In the genomic region with DNA sequence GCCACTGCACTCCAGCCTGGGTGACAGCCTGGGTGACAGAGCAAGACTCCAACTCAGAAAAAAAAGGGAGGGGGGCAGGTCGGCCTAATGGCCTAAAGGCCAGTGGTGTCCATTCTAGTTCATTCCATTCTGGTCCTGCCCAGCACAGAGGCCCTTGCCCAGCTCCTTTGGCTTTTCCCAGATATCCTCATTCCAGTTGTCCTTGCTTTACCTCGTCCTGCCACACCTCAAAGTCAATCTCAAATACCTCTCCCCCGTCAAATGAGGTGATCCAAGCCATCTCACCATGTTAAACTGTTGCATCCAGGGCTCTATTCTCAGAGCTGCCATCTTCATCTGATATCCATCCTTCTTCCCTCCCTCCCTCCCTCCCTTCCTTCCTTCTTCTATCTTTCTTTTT, we compare ENCODE assay signal across 25 cellular contexts. TPM values are rescaled to one million over a fixed set of nuclear protein-coding genes. Genes with fewer than 3 reads are reported as not detected.
DNase-seq lines count a peak whose midpoint lies in the region; ATAC-seq and TF ChIP-seq lines count a peak whose summit lies in the region.
"Had no signal": no experiment of that assay in that cellular context is flagged by ENCODE, and none has a peak within 500 bp of the region (broad histone marks: within the 10 kb centered on the region; RNA-seq: fewer than 3 reads in every experiment).

No MANE protein-coding gene starts in this region.

- H3K9me2 ChIP-seq in PC-3 (replicated peaks; ENCODE audit: low read length) = no peaks in the 10 kb centered on the region

- no peaks in the 10 kb centered on the region for H3K27me3 ChIP-seq in PC-3 (ENCODE audit: low read length)
- H3K27me3 ChIP-seq in effector memory CD4-positive, alpha-beta T cell (replicated peaks; ENCODE audit: control insufficient read depth, insufficient read depth, low read length, poor library complexity, severe bottlenecking) = no peaks in the 10 kb centered on the region
- H3K27me3 ChIP-seq: breast epithelium, colonic mucosa, ovary, upper lobe of right lung had no signal

- no peaks in the 10 kb centered on the region for H4K20me1 ChIP-seq in PC-3 (ENCODE audit: low read length)

- intact Hi-C loops in activated CD4-positive, alpha-beta T cell treated with anti-CD3 and anti-CD28 coated beads for 36 hours (cut with DNase I, micrococcal nuclease) = no loop called here
- intact Hi-C loops in activated T-helper 2 cell treated with anti-CD3 and anti-CD28 coated beads, Interferon-gamma antibody, Interleukin-2, Interleukin-4, amounts not matched to agents 10 μg/mL and 5 μg/mL and 100 μg/mL, durations not matched to agents 14 hours and 24 hours and 36 hours (cut with micrococcal nuclease) = no loop called here
- intact Hi-C loops in PC-3 (cut with micrococcal nuclease) = no loop called here

- no peak overlapping the region for H3K4me3 ChIP-seq in PC-3 (ENCODE audit: low read length)
- H3K4me3 ChIP-seq in effector memory CD4-positive, alpha-beta T cell (ENCODE audit: insufficient read depth, low read depth, low read length, poor library complexity, severe bottlenecking) = no peak overlapping the region
- H3K4me3 ChIP-seq: breast epithelium, colonic mucosa, ovary, upper lobe of right lung had no signal

- H3K27me3 Mint-ChIP-seq in activated CD4-positive, alpha-beta T cell treated with anti-CD3 and anti-CD28 coated beads for 36 hours = no peaks in the 10 kb centered on the region
- H3K27me3 Mint-ChIP-seq in activated T-helper 2 cell treated with anti-CD3 and anti-CD28 coated beads, Interferon-gamma antibody, Interleukin-2, Interleukin-4, amounts not matched to agents 10 μg/mL and 5 μg/mL and 100 μg/mL, durations not matched to agents 14 hours and 24 hours and 36 hours (ENCODE audit: low read depth) = no peaks in the 10 kb centered on the region
- no peaks in the 10 kb centered on the region for H3K27me3 Mint-ChIP-seq in naive thymus-derived CD8-positive, alpha-beta T cell

- H2AFZ ChIP-seq in PC-3 (ENCODE audit: low read length) = no peak overlapping the region

- TF ChIP-seq CTCF in PC-3 (conservative IDR thresholded peaks at IDR 0.05; ENCODE audit: low read depth, low read length) = no peak

- no peaks in the 10 kb centered on the region for H3F3A ChIP-seq in PC-3 (ENCODE audit: low read length, unreplicated experiment)

- H3K4me1 ChIP-seq in PC-3 (ENCODE audit: insufficient read depth, low read length) = no peaks in the 10 kb centered on the region
- H3K4me1 ChIP-seq in effector memory CD4-positive, alpha-beta T cell (ENCODE audit: control insufficient read depth, insufficient read depth, low read length, poor library complexity, severe bottlenecking) = peaks cover 22% of the 10 kb centered on the region
- H3K4me1 ChIP-seq: breast epithelium, colonic mucosa, upper lobe of right lung had no signal

- peak; percentile 24 for DNase-seq in activated CD4-positive, alpha-beta T cell treated with anti-CD3 and anti-CD28 coated beads for 36 hours
- no peak for DNase-seq in activated CD4-positive, alpha-beta T cell treated with anti-CD3 and anti-CD28 coated beads, Interleukin-2, amount 50 U/mL, for 1 hour
- DNase-seq in activated T-helper 2 cell treated with anti-CD3 and anti-CD28 coated beads, Interferon-gamma antibody, Interleukin-2, Interleukin-4, amounts not matched to agents 10 μg/mL and 5 μg/mL and 100 μg/mL, durations not matched to agents 14 hours and 24 hours and 36 hours (ENCODE audit: low spot score) = no peak
- peak in 1 of 10 donors; percentile 27 for DNase-seq in naive thymus-derived CD8-positive, alpha-beta T cell
- DNase-seq in GM19240 (ENCODE audit: insufficient read length, low spot score) (no peak), PC-3 (no peak)
- DNase-seq in effector memory CD4-positive, alpha-beta T cell = no peak
- DNase-seq: 8988T; colonic mucosa; endodermal cell; GOT3; kidney glomerular epithelial cell; mammary epithelial cell; NCI-H1105; NCI-H2029 treated with DMSO at 0.1 percent for 48 hours; NCI-H226; NCI-H774; ovary; right cardiac atrium; stimulated activated CD4-positive, alpha-beta T cell treated with anti-CD3 and anti-CD28 coated beads, Interleukin-4, amount 100 ng/mL, for 4 hours; upper lobe of right lung had no signal

- H3K4me3 Mint-ChIP-seq in activated CD4-positive, alpha-beta T cell treated with anti-CD3 and anti-CD28 coated beads for 36 hours = peak overlapping the region; percentile 87
- H3K4me3 Mint-ChIP-seq in activated T-helper 2 cell treated with anti-CD3 and anti-CD28 coated beads, Interferon-gamma antibody, Interleukin-2, Interleukin-4, amounts not matched to agents 10 μg/mL and 5 μg/mL and 100 μg/mL, durations not matched to agents 14 hours and 24 hours and 36 hours (ENCODE audit: low read depth) = peak overlapping the region; percentile 96
- peak overlapping the region; percentile 90 to 100 (median 96) for H3K4me3 Mint-ChIP-seq in naive thymus-derived CD8-positive, alpha-beta T cell
- H3K4me3 Mint-ChIP-seq: endodermal cell had no signal

- no peaks in the 10 kb centered on the region for H3K79me2 ChIP-seq in PC-3 (ENCODE audit: low read length)

- peaks cover 67% of the 10 kb centered on the region for H3K4me1 Mint-ChIP-seq in activated CD4-positive, alpha-beta T cell treated with anti-CD3 and anti-CD28 coated beads for 36 hours
- H3K4me1 Mint-ChIP-seq in activated T-helper 2 cell treated with anti-CD3 and anti-CD28 coated beads, Interferon-gamma antibody, Interleukin-2, Interleukin-4, amounts not matched to agents 10 μg/mL and 5 μg/mL and 100 μg/mL, durations not matched to agents 14 hours and 24 hours and 36 hours (ENCODE audit: low read depth) = peaks cover 52% of the 10 kb centered on the region
- peaks cover 31 to 85% (median 72%) of the 10 kb centered on the region in 4 donors for H3K4me1 Mint-ChIP-seq in naive thymus-derived CD8-positive, alpha-beta T cell
- H3K4me1 Mint-ChIP-seq: endodermal cell had no signal

- H3K4me2 ChIP-seq in PC-3 (ENCODE audit: low read length) = no peak overlapping the region

- no peak for ATAC-seq in activated CD4-positive, alpha-beta T cell treated with anti-CD3 and anti-CD28 coated beads for 36 hours
- no peak for ATAC-seq in naive thymus-derived CD8-positive, alpha-beta T cell
- ATAC-seq in PC-3 = no peak
- ATAC-seq: right cardiac atrium, Right ventricle myocardium inferior, upper lobe of right lung had no signal

- H3K9me3 Mint-ChIP-seq in activated CD4-positive, alpha-beta T cell treated with anti-CD3 and anti-CD28 coated beads for 36 hours (ENCODE audit: low read depth) = no peaks in the 10 kb centered on the region
- H3K9me3 Mint-ChIP-seq in activated T-helper 2 cell treated with anti-CD3 and anti-CD28 coated beads, Interferon-gamma antibody, Interleukin-2, Interleukin-4, amounts not matched to agents 10 μg/mL and 5 μg/mL and 100 μg/mL, durations not matched to agents 14 hours and 24 hours and 36 hours = no peaks in the 10 kb centered on the region
- H3K9me3 Mint-ChIP-seq in naive thymus-derived CD8-positive, alpha-beta T cell = no peaks in the 10 kb centered on the region

- H3K27ac Mint-ChIP-seq in activated CD4-positive, alpha-beta T cell treated with anti-CD3 and anti-CD28 coated beads for 36 hours = peak overlapping the region; percentile 1
- peak overlapping the region; percentile 81 for H3K27ac Mint-ChIP-seq in activated T-helper 2 cell treated with anti-CD3 and anti-CD28 coated beads, Interferon-gamma antibody, Interleukin-2, Interleukin-4, amounts not matched to agents 10 μg/mL and 5 μg/mL and 100 μg/mL, durations not matched to agents 14 hours and 24 hours and 36 hours
- H3K27ac Mint-ChIP-seq in naive thymus-derived CD8-positive, alpha-beta T cell = peak overlapping the region; percentile 91 to 100 (median 97)
- H3K27ac Mint-ChIP-seq: endodermal cell had no signal

- POLR2A ChIA-PET in activated CD4-positive, alpha-beta T cell treated with anti-CD3 and anti-CD28 coated beads for 36 hours (lab: Charles Lee) = interaction anchor here (0.6 to 3.4 kb wide), 3 partner anchors 13 to 133 kb away, joined by 4 to 49 read pairs (median 5); partner anchors contain the start of gene PIK3CD
- POLR2A ChIA-PET in naive thymus-derived CD8-positive, alpha-beta T cell (lab: Charles Lee) = interaction anchor here (1.0 to 28.5 kb wide), 4 partner anchors 28 to 230 kb away, joined by 3 to 1921 read pairs (median 698); partner anchors contain the start of gene PIK3CD
- POLR2A ChIA-PET in PC-3 (lab: Charles Lee; ENCODE audit: unreplicated experiment) = no interaction called here

- H3K36me3 ChIP-seq in KOPT-K1 (ENCODE audit: insufficient read depth, low read length) (peaks cover 40% of the 10 kb centered on the region), PC-3 (ENCODE audit: low read depth, low read length) (no peaks in the 10 kb centered on the region)
- peaks cover 3% of the 10 kb centered on the region for H3K36me3 ChIP-seq in effector memory CD4-positive, alpha-beta T cell (ENCODE audit: control insufficient read depth, insufficient read depth, low read length)
- H3K36me3 ChIP-seq: breast epithelium, colonic mucosa, ovary, upper lobe of right lung had no signal

- peaks cover 60% of the 10 kb centered on the region for H3K36me3 Mint-ChIP-seq in activated CD4-positive, alpha-beta T cell treated with anti-CD3 and anti-CD28 coated beads for 36 hours (ENCODE audit: low read depth)
- peaks cover 66% of the 10 kb centered on the region for H3K36me3 Mint-ChIP-seq in activated T-helper 2 cell treated with anti-CD3 and anti-CD28 coated beads, Interferon-gamma antibody, Interleukin-2, Interleukin-4, amounts not matched to agents 10 μg/mL and 5 μg/mL and 100 μg/mL, durations not matched to agents 14 hours and 24 hours and 36 hours (ENCODE audit: low read depth)
- H3K36me3 Mint-ChIP-seq in naive thymus-derived CD8-positive, alpha-beta T cell = peaks cover 6 to 48% (median 10%) of the 10 kb centered on the region in 3 donors

- CTCF ChIA-PET in activated CD4-positive, alpha-beta T cell treated with anti-CD3 and anti-CD28 coated beads for 36 hours (lab: Charles Lee) = interaction anchor here (0.6 to 6.5 kb wide), 4 partner anchors 22 to 236 kb away, joined by 3 to 100 read pairs (median 4); partner anchors contain the start of gene PIK3CD
- CTCF ChIA-PET in PC-3 (lab: Charles Lee) = no interaction called here

- BruUV-seq in PC-3 (replicated peaks; lab: Mats Ljungman, UMichigan) = no TSS peak

- no peaks in the 10 kb centered on the region for H3K9me3 ChIP-seq in KOPT-K1 (ENCODE audit: insufficient read depth, low read length, poor library complexity, severe bottlenecking)
- no peaks in the 10 kb centered on the region for H3K9me3 ChIP-seq in PC-3 (ENCODE audit: low read length)
- H3K9me3 ChIP-seq in effector memory CD4-positive, alpha-beta T cell (ENCODE audit: control insufficient read depth, low read length) = no peaks in the 10 kb centered on the region
- H3K9me3 ChIP-seq: breast epithelium, colonic mucosa, ovary, upper lobe of right lung had no signal

- no peak overlapping the region for H3K9ac ChIP-seq in PC-3 (ENCODE audit: low read length)

- peak overlapping the region; percentile 99 for H3K27ac ChIP-seq in KOPT-K1 (ENCODE audit: low read depth, low read length, poor library complexity, severe bottlenecking)
- H3K27ac ChIP-seq in PC-3 (ENCODE audit: low read length) = no peak overlapping the region
- no peak overlapping the region for H3K27ac ChIP-seq in effector memory CD4-positive, alpha-beta T cell (ENCODE audit: insufficient read depth, low read length, poor library complexity, severe bottlenecking)
- H3K27ac ChIP-seq: breast epithelium, colonic mucosa, HL-60, ovary, upper lobe of right lung had no signal

RNA-seq across cellular contexts. Expression of gene PIK3CD, which starts 19.9 kb away (rescaled TPM):
- 100 to 1,000 TPM in 1 of 2 experiments, 10 to 100 TPM in 1; 96.4 to 114 TPM for total RNA-seq in activated CD4-positive, alpha-beta T cell treated with anti-CD3 and anti-CD28 coated beads for 36 hours
- total RNA-seq in activated T-helper 2 cell treated with anti-CD3 and anti-CD28 coated beads, Interferon-gamma antibody, Interleukin-2, Interleukin-4, amounts not matched to agents 10 μg/mL and 5 μg/mL and 100 μg/mL, durations not matched to agents 14 hours and 24 hours and 36 hours = 184 and 189 TPM in 2 replicates
- 100 to 1,000 TPM; 334 to 343 TPM for total RNA-seq in naive thymus-derived CD8-positive, alpha-beta T cell
- polyA plus RNA-seq in naive thymus-derived CD8-positive, alpha-beta T cell = 100 to 1,000 TPM in 1 of 3 donors, 10 to 100 TPM in 2; 56.8 to 166 (median 87.4) TPM
- 4.5 and 6.0 TPM in 2 replicates for total RNA-seq in PC-3 (2014; rRNA removed)

RNA-seq across cellular contexts. Expression of gene TMEM201, which starts 42.9 kb away (rescaled TPM):
- total RNA-seq in activated CD4-positive, alpha-beta T cell treated with anti-CD3 and anti-CD28 coated beads for 36 hours = 10 to 100 TPM; 14.6 to 15.1 TPM
- total RNA-seq in activated T-helper 2 cell treated with anti-CD3 and anti-CD28 coated beads, Interferon-gamma antibody, Interleukin-2, Interleukin-4, amounts not matched to agents 10 μg/mL and 5 μg/mL and 100 μg/mL, durations not matched to agents 14 hours and 24 hours and 36 hours = 30.8 and 31.6 TPM in 2 replicates
- 1 to 10 TPM; 8.8 to 9.2 TPM for total RNA-seq in naive thymus-derived CD8-positive, alpha-beta T cell
- 1 to 10 TPM in 2 of 3 donors, under 1 TPM in 1; 0.73 to 2.2 (median 1.1) TPM for polyA plus RNA-seq in naive thymus-derived CD8-positive, alpha-beta T cell
- 13.8 and 18.4 TPM in 2 replicates for total RNA-seq in PC-3 (2014; rRNA removed)

Comparison
In these comparisons a context has a peak if more than half of its experiments do, and no peak if none do; other contexts are left out.
1. H3K27ac Mint-ChIP-seq: peak in every context shown above with its lines; median percentile 97 in naive thymus-derived CD8-positive, alpha-beta T cell; 81 in activated T-helper 2 cell treated with anti-CD3 and anti-CD28 coated beads, Interferon-gamma antibody, Interleukin-2, Interleukin-4, amounts not matched to agents 10 μg/mL and 5 μg/mL and 100 μg/mL, durations not matched to agents 14 hours and 24 hours and 36 hours; 1 in activated CD4-positive, alpha-beta T cell treated with anti-CD3 and anti-CD28 coated beads for 36 hours.
2. RNA of gene PIK3CD, which starts 19.9 kb away (total RNA-seq): 334 to 343 TPM in naive thymus-derived CD8-positive, alpha-beta T cell, 184 to 189 TPM in activated T-helper 2 cell treated with anti-CD3 and anti-CD28 coated beads, Interferon-gamma antibody, Interleukin-2, Interleukin-4, amounts not matched to agents 10 μg/mL and 5 μg/mL and 100 μg/mL, durations not matched to agents 14 hours and 24 hours and 36 hours and 96.4 to 114 TPM in activated CD4-positive, alpha-beta T cell treated with anti-CD3 and anti-CD28 coated beads for 36 hours; 4.5 to 6.0 TPM in PC-3; every median in the first group is over 10 times any median in the second.
3. Peak in every context shown above with its lines, with median percentiles within 50 percentile points of each other: H3K4me3 Mint-ChIP-seq.